16 cellular contexts compared by ENCODE assay signal in the genomic region with DNA sequence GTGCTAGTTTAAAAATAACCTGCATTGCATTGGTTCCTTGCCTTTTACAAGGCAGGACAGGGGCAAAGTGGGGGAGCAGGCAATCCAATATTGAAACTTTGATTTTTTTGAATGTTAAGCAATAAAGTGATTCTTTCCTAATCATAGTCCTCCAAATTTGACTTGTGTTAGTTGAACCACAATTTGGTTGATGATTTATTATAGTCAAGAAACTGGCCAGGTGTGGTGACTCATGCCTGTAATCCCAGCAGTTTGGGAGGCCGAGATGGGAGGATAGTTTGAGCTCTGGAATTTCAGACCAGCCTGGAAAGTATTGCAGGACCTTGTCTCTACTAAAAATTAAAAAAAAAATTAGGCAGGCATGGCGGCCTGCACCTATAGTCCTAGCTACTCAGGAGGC. TPM values are rescaled to one million over a fixed set of nuclear protein-coding genes. Genes with fewer than 3 reads are reported as not detected.
DNase-seq lines count a peak whose midpoint lies in the region; ATAC-seq, FAIRE-seq and TF ChIP-seq lines count a peak whose summit lies in the region.
"Had no signal": no experiment of that assay in that cellular context is flagged by ENCODE, and none has a peak within 500 bp of the region (broad histone marks: within the 10 kb centered on the region; RNA-seq: fewer than 3 reads in every experiment).

No MANE protein-coding gene starts in this region.

- H3K4me3 ChIP-seq in gastrocnemius medialis (no peak overlapping the region), upper lobe of right lung (no peak overlapping the region)
- H3K4me3 ChIP-seq: prostate gland had no signal

- no peak for DNase-seq in Calu3
- peak; percentile 27 for DNase-seq in RCC 7860 (ENCODE audit: low spot score)
- peak; percentile 66 for DNase-seq in kidney tubule cell (ENCODE audit: low spot score)
- DNase-seq in gastrocnemius medialis, result no peak
- no peak for DNase-seq in GOT3 (lab: John Stamatoyannopoulos, UW)
- DNase-seq in upper lobe of right lung, result no peak
- DNase-seq: activated effector memory CD4-positive, alpha-beta T cell treated with anti-CD3 and anti-CD28 coated beads, Interleukin-2, amount 50 U/mL, for 16 hours; amniotic stem cell; natural killer cell; NCI-H2081; NCI-H524 treated with DMSO at 0.1 percent for 48 hours; stimulated activated naive CD8-positive, alpha-beta T cell treated with anti-CD3 and anti-CD28 coated beads, Interleukin-15, Interleukin-2, amounts not matched to agents 100 U/mL and 50 U/mL, for 24 hours had no signal

- in situ Hi-C loops in gastrocnemius medialis (cut with MboI; ENCODE audit: low sequenced_read_pairs in 4 of 4), result no loop called here

- H3K27ac ChIP-seq in gastrocnemius medialis (peak overlapping the region; percentile 74 to 83 (median 76)), upper lobe of right lung (no peak overlapping the region)
- H3K27ac ChIP-seq: prostate gland had no signal

- intact Hi-C loops in Calu3 (cut with micrococcal nuclease; ENCODE audit: unreplicated experiment), result no loop called here
- intact Hi-C loops in gastrocnemius medialis (cut with DNase I; ENCODE audit: low total_unique reads), result no loop called here
- intact Hi-C loops in upper lobe of right lung (cut with DNase I), result no loop called here

- peaks cover 58% of the 10 kb centered on the region for H3K4me1 Mint-ChIP-seq in Calu3 (ENCODE audit: low read depth, unreplicated experiment)
- H3K4me1 Mint-ChIP-seq: natural killer cell had no signal

- no peaks in the 10 kb centered on the region for H3K9me3 Mint-ChIP-seq in Calu3 (ENCODE audit: low read depth, unreplicated experiment)
- H3K9me3 Mint-ChIP-seq: IgD-negative memory B cell, natural killer cell had no signal

- H3K4me1 ChIP-seq in gastrocnemius medialis, result peaks cover 8 to 46% of the 10 kb centered on the region in 2 donors
- peaks cover 25% of the 10 kb centered on the region for H3K4me1 ChIP-seq in upper lobe of right lung
- H3K4me1 ChIP-seq: prostate gland had no signal

- H3K27me3 ChIP-seq in gastrocnemius medialis (no peaks in the 10 kb centered on the region), upper lobe of right lung (no peaks in the 10 kb centered on the region)

- H3K9me3 ChIP-seq in gastrocnemius medialis, result no peaks in the 10 kb centered on the region
- no peaks in the 10 kb centered on the region for H3K9me3 ChIP-seq in upper lobe of right lung
- H3K9me3 ChIP-seq: prostate gland had no signal

- H3K36me3 Mint-ChIP-seq in Calu3 (ENCODE audit: insufficient read depth, unreplicated experiment), result peaks cover 6% of the 10 kb centered on the region
- H3K36me3 Mint-ChIP-seq: IgD-negative memory B cell, natural killer cell had no signal

- H3K27me3 Mint-ChIP-seq in Calu3 (ENCODE audit: unreplicated experiment), result no peaks in the 10 kb centered on the region

- no TSS peak for BruUV-seq in Calu3 (replicated peaks; lab: Mats Ljungman, UMichigan)

- no peak for TF ChIP-seq CTCF in Calu3 (IDR thresholded peaks at IDR 0.05; ENCODE audit: unreplicated experiment)
- TF ChIP-seq CTCF in gastrocnemius medialis (IDR thresholded peaks at IDR 0.05 in 4 of 5, conservative IDR thresholded peaks at IDR 0.05 in 1 of 5), result no peak
- TF ChIP-seq CTCF in upper lobe of right lung (IDR thresholded peaks at IDR 0.05), result no peak

- no peak overlapping the region for H3K4me3 Mint-ChIP-seq in Calu3 (ENCODE audit: low read depth, unreplicated experiment)
- H3K4me3 Mint-ChIP-seq: IgD-negative memory B cell, natural killer cell had no signal

- no peaks in the 10 kb centered on the region for H3K36me3 ChIP-seq in gastrocnemius medialis
- no peaks in the 10 kb centered on the region for H3K36me3 ChIP-seq in upper lobe of right lung
- H3K36me3 ChIP-seq: prostate gland had no signal

- CTCF ChIA-PET in Calu3 (lab: Charles Lee), result interaction anchor here (0.8 to 1.2 kb wide), 2 partner anchors 51 to 73 kb away, joined by 3 read pairs; no protein-coding TSS in a partner anchor

- ATAC-seq in gastrocnemius medialis, result no peak
- ATAC-seq in GM19328 (IDR thresholded peaks at IDR 0.05; ENCODE audit: unreplicated experiment), result no peak
- ATAC-seq in upper lobe of right lung, result no peak
- no peak for ATAC-seq in HG02678 (IDR thresholded peaks at IDR 0.05; ENCODE audit: unreplicated experiment)
- ATAC-seq: natural killer cell; stimulated activated naive CD8-positive, alpha-beta T cell treated with anti-CD3 and anti-CD28 coated beads, Interleukin-15, Interleukin-2, amounts not matched to agents 100 U/mL and 50 U/mL, for 24 hours had no signal

- peak; percentile 84 for FAIRE-seq in RCC 7860 (lab: Jason Lieb, UNC)

- no peak for TF ChIP-seq POLR2A in gastrocnemius medialis (IDR thresholded peaks at IDR 0.05)

- peak overlapping the region; percentile 86 for H3K27ac Mint-ChIP-seq in Calu3 (ENCODE audit: unreplicated experiment)
- H3K27ac Mint-ChIP-seq: IgD-negative memory B cell, natural killer cell had no signal

RNA-seq across cellular contexts. Expression of gene ABLIM1, which starts 27.9 kb away (rescaled TPM):
- total RNA-seq in Calu3 (2022), result 81.1 and 89.4 TPM in 2 replicates
- 100 to 1,000 TPM in 3 of 4 donors, 10 to 100 TPM in 1; 84.7 to 203 (median 150) TPM for total RNA-seq in gastrocnemius medialis
- 144 TPM for total RNA-seq in upper lobe of right lung

Comparison
In these comparisons a context has a peak if more than half of its experiments do, and no peak if none do; other contexts are left out.
1. DNase-seq: peak in RCC 7860 (single experiment) and kidney tubule cell (single experiment); none in Calu3 (single experiment), gastrocnemius medialis (0 of 2), GOT3 (single experiment) and upper lobe of right lung (single experiment).